Comparison of ENCODE assay signal across 10 cellular contexts in genomic region chr1:186620951-186621350, GRCh38. TPM values are rescaled to one million over a fixed set of nuclear protein-coding genes. Genes with fewer than 3 reads are reported as not detected.
DNase-seq lines count a peak whose midpoint lies in the region; ATAC-seq lines count a peak whose summit lies in the region.
"Had no signal": no experiment of that assay in that cellular context is flagged by ENCODE, and none has a peak within 500 bp of the region (broad histone marks: within the 10 kb centered on the region; RNA-seq: fewer than 3 reads in every experiment).

No MANE protein-coding gene starts in this region.

- CTCF ChIA-PET in activated CD4-positive, alpha-beta T cell treated with anti-CD3 and anti-CD28 coated beads for 36 hours (lab: Charles Lee): interaction anchor here (0.6 to 0.8 kb wide), 2 partner anchors 12 to 102 kb away, joined by 3 read pairs; no protein-coding TSS in a partner anchor

- no peaks in the 10 kb centered on the region for H3K27me3 ChIP-seq in rectal smooth muscle tissue (ENCODE audit: control insufficient read depth, insufficient read depth, low read length)

- H3K4me1 Mint-ChIP-seq in activated CD4-positive, alpha-beta T cell treated with anti-CD3 and anti-CD28 coated beads for 36 hours: peaks cover 20% of the 10 kb centered on the region

- H3K27me3 Mint-ChIP-seq in activated CD4-positive, alpha-beta T cell treated with anti-CD3 and anti-CD28 coated beads for 36 hours: peaks cover 13% of the 10 kb centered on the region

- no peak overlapping the region for H3K27ac Mint-ChIP-seq in activated CD4-positive, alpha-beta T cell treated with anti-CD3 and anti-CD28 coated beads for 36 hours

- no peaks in the 10 kb centered on the region for H3K9me3 Mint-ChIP-seq in activated CD4-positive, alpha-beta T cell treated with anti-CD3 and anti-CD28 coated beads for 36 hours (ENCODE audit: low read depth)

- ATAC-seq in activated CD4-positive, alpha-beta T cell treated with anti-CD3 and anti-CD28 coated beads for 36 hours: peak; percentile 52

- H3K36me3 Mint-ChIP-seq in activated CD4-positive, alpha-beta T cell treated with anti-CD3 and anti-CD28 coated beads for 36 hours (ENCODE audit: low read depth): no peaks in the 10 kb centered on the region

- H3K27ac ChIP-seq in rectal smooth muscle tissue (ENCODE audit: low read depth, low read length): peak overlapping the region; percentile 63

- peaks cover 3% of the 10 kb centered on the region for H3K4me1 ChIP-seq in rectal smooth muscle tissue (ENCODE audit: control insufficient read depth, insufficient read depth, low read length)

- no peak overlapping the region for H3K4me3 Mint-ChIP-seq in activated CD4-positive, alpha-beta T cell treated with anti-CD3 and anti-CD28 coated beads for 36 hours

- no peaks in the 10 kb centered on the region for H3K36me3 ChIP-seq in rectal smooth muscle tissue (ENCODE audit: control insufficient read depth, insufficient read depth, low read length)

- POLR2A ChIA-PET in activated CD4-positive, alpha-beta T cell treated with anti-CD3 and anti-CD28 coated beads for 36 hours (lab: Charles Lee): no interaction called here

- intact Hi-C loops in activated CD4-positive, alpha-beta T cell treated with anti-CD3 and anti-CD28 coated beads for 36 hours (cut with DNase I, micrococcal nuclease): no loop called here
- intact Hi-C loops in posterior vena cava (cut with DNase I): loop anchor here in 1 of 2 donors (5.0 kb wide), 1 partner anchor 626 kb away; no protein-coding TSS in a partner anchor

- no peak overlapping the region for H3K9ac ChIP-seq in rectal smooth muscle tissue (ENCODE audit: low read length)

- H3K4me3 ChIP-seq in rectal smooth muscle tissue (ENCODE audit: low read length): no peak overlapping the region

- DNase-seq in activated CD4-positive, alpha-beta T cell treated with anti-CD3 and anti-CD28 coated beads for 36 hours: peak; percentile 27
- DNase-seq in activated CD4-positive, alpha-beta T cell treated with anti-CD3 and anti-CD28 coated beads for 4 hours: no peak
- peak; percentile 23 to 51 for DNase-seq in Kasumi-1 (lab: John Stamatoyannopoulos, UW)
- peak; percentile 98 for DNase-seq in amniotic epithelial cell (ENCODE audit: low read depth)
- DNase-seq in midbrain (lab: John Stamatoyannopoulos, UW): no peak
- no peak for DNase-seq in posterior vena cava (ENCODE audit: low spot score)
- DNase-seq in activated CD8-positive, alpha-beta memory T cell treated with anti-CD3 and anti-CD28 coated beads for 24 hours: no peak
- DNase-seq: 8988T; stimulated activated CD8-positive, alpha-beta memory T cell treated with anti-CD3 and anti-CD28 coated beads, Interleukin-4, amount 100 ng/mL, for 48 hours had no signal

RNA-seq across cellular contexts. Expression of gene PTGS2, which starts 59.3 kb away (rescaled TPM):
- total RNA-seq in activated CD4-positive, alpha-beta T cell treated with anti-CD3 and anti-CD28 coated beads for 36 hours: 1 to 10 TPM; 1.1 to 1.2 TPM
- total RNA-seq in posterior vena cava: 10 to 100 TPM in 1 of 2 donors, 1 to 10 TPM in 1; 9.3 to 17.9 TPM

Comparison
In these comparisons a context has a peak if more than half of its experiments do, and no peak if none do; other contexts are left out.
1. DNase-seq: peak in activated CD4-positive, alpha-beta T cell treated with anti-CD3 and anti-CD28 coated beads for 36 hours (single experiment), Kasumi-1 (2 of 2) and amniotic epithelial cell (single experiment); none in activated CD4-positive, alpha-beta T cell treated with anti-CD3 and anti-CD28 coated beads for 4 hours (0 of 2), midbrain (single experiment), posterior vena cava (single experiment) and activated CD8-positive, alpha-beta memory T cell treated with anti-CD3 and anti-CD28 coated beads for 24 hours (single experiment).
2. RNA of gene PTGS2, which starts 59.3 kb away (total RNA-seq): 9.3 to 17.9 TPM in posterior vena cava; 1.1 to 1.2 TPM in activated CD4-positive, alpha-beta T cell treated with anti-CD3 and anti-CD28 coated beads for 36 hours; every median in the first group is over 4 times any median in the second.